Comparison of ENCODE assay signal across 7 cellular contexts in genomic region chr3:152664766-152665165, GRCh38.
"Had no signal": no experiment of that assay in that cellular context is flagged by ENCODE, and none has a peak within 500 bp of the region (broad histone marks: within the 10 kb centered on the region; RNA-seq: fewer than 3 reads in every experiment).

No MANE protein-coding gene starts in this region.

- H3K4me3 ChIP-seq: K562 had no signal

- FAIRE-seq: HepG2, HTR-8/SVneo, K562 had no signal

- DNase-seq: IMR-90, KBM-7, KG1 had no signal

- ATAC-seq: HepG2, K562 had no signal

- H3K27ac ChIP-seq: HL-60 had no signal
